Comparison of ENCODE assay signal across 1 cellular context in the genomic region with DNA sequence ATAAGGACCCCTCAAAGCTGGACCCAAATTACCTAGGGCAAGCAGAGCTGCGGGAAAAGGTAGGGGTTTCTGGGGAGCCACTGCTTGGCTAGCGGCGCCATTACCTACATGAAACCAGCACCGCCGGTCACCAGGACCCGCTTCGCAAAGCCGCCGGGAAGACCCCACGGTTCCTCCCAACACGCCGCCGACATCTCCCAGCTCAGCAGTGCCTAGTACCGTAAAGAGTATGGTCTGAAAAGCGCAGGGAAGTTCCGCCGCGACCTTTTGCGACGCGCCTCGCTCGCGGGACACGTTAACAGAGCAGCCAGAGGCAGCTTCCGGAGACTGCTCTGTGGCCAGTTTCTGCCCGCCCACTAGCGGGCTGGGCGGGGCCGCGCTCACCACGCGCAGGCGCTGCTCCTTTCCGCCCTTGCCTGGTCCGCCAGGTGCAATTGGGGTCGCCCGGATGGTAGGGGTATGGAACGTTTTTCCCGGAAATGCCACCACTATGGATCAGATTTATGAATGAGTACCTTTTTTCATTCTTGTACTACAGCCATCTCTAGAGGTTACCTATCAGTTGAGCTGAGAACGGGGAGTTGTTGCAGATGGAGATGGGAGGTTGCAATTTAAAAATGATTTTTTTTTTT.
TF ChIP-seq lines count a peak whose summit lies in the region.

Gene TGDS, minus strand, starts transcription at position 210 of the 632 bp plus-strand sequence. Its CDS starts 16 bp downstream, at position 194.

TF ChIP-seq in HEK293, 187 proteins besides CTCF, POLR2A, EP300 and RAD21 (continued from another document):
- TF ChIP-seq, protein P1, sequence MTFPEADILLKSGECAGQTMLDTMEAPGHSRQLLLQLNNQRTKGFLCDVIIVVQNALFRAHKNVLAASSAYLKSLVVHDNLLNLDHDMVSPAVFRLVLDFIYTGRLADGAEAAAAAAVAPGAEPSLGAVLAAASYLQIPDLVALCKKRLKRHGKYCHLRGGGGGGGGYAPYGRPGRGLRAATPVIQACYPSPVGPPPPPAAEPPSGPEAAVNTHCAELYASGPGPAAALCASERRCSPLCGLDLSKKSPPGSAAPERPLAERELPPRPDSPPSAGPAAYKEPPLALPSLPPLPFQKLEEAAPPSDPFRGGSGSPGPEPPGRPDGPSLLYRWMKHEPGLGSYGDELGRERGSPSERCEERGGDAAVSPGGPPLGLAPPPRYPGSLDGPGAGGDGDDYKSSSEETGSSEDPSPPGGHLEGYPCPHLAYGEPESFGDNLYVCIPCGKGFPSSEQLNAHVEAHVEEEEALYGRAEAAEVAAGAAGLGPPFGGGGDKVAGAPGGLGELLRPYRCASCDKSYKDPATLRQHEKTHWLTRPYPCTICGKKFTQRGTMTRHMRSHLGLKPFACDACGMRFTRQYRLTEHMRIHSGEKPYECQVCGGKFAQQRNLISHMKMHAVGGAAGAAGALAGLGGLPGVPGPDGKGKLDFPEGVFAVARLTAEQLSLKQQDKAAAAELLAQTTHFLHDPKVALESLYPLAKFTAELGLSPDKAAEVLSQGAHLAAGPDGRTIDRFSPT (tag by site-specific recombination; IDR thresholded peaks at IDR 0.05): peak; percentile 50; the same call in 1 of the 2 replicates
- no peak for TF ChIP-seq ZNF169 (tag by site-specific recombination; IDR thresholded peaks at IDR 0.05)
- TF ChIP-seq YY1 (tag by site-specific recombination; IDR thresholded peaks at IDR 0.05): peak; percentile 46; the same call in 1 of the 2 replicates
- peak; percentile 68 for TF ChIP-seq ZBTB8A (tag by site-specific recombination; IDR thresholded peaks at IDR 0.05)
- peak; percentile 89 for TF ChIP-seq ZNF76 (tag by site-specific recombination; IDR thresholded peaks at IDR 0.05; ENCODE audit: borderline replicate concordance, low read depth)
- TF ChIP-seq ZNF692 (tag by site-specific recombination; IDR thresholded peaks at IDR 0.05): no peak
- TF ChIP-seq ZEB2 (tag by site-specific recombination; IDR thresholded peaks at IDR 0.05): peak; percentile 38; the same call in 1 of the 2 replicates
- no peak for TF ChIP-seq ZSCAN16 (tag by site-specific recombination; IDR thresholded peaks at IDR 0.05)
- TF ChIP-seq ZNF274 (IDR thresholded peaks at IDR 0.05; ENCODE audit: low read length): no peak
- TF ChIP-seq ZNF274 (tag by site-specific recombination; IDR thresholded peaks at IDR 0.05; ENCODE audit: borderline replicate concordance): no peak
- peak; percentile 50; the same call in 1 of the 2 replicates for TF ChIP-seq ZNF394 (tag by site-specific recombination; IDR thresholded peaks at IDR 0.05; ENCODE audit: borderline replicate concordance)
- TF ChIP-seq RBAK (tag by site-specific recombination; IDR thresholded peaks at IDR 0.05): no peak
- no peak for TF ChIP-seq ZNF121 (tag by site-specific recombination; IDR thresholded peaks at IDR 0.05)
- 0 out of 2 replicates have a peak, but pooled peaks have one; percentile 62 for TF ChIP-seq ZNF660 (tag by site-specific recombination; IDR thresholded peaks at IDR 0.05)
- no peak for TF ChIP-seq ZFP69B (tag by site-specific recombination; IDR thresholded peaks at IDR 0.05)
- 0 out of 2 replicates have a peak, but pooled peaks have one; percentile 37 for TF ChIP-seq KLF8 (tag by site-specific recombination; IDR thresholded peaks at IDR 0.05)
- no peak for TF ChIP-seq ZNF623 (tag by site-specific recombination; IDR thresholded peaks at IDR 0.05)
- peak; percentile 82 for TF ChIP-seq ZBTB26 (tag by site-specific recombination; optimal IDR thresholded peaks at IDR 0.05)
- peak; percentile 90 for TF ChIP-seq SP2 (tag by site-specific recombination; IDR thresholded peaks at IDR 0.05)
- TF ChIP-seq MZF1 (tag by site-specific recombination; IDR thresholded peaks at IDR 0.05; ENCODE audit: borderline replicate concordance): no peak
- TF ChIP-seq ZNF23 (tag by site-specific recombination; IDR thresholded peaks at IDR 0.05; ENCODE audit: borderline replicate concordance): no peak
- TF ChIP-seq ZBTB7A (tag by site-specific recombination; IDR thresholded peaks at IDR 0.05; ENCODE audit: low read depth): no peak
- TF ChIP-seq, protein P2, sequence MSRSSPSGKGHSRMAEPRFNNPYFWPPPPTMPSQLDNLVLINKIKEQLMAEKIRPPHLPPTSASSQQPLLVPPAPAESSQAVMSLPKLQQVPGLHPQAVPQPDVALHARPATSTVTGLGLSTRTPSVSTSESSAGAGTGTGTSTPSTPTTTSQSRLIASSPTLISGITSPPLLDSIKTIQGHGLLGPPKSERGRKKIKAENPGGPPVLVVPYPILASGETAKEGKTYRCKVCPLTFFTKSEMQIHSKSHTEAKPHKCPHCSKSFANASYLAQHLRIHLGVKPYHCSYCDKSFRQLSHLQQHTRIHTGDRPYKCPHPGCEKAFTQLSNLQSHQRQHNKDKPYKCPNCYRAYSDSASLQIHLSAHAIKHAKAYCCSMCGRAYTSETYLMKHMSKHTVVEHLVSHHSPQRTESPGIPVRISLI (tag by site-specific recombination; IDR thresholded peaks at IDR 0.05): 0 out of 2 replicates have a peak, but pooled peaks have one; percentile 30
- no peak for TF ChIP-seq EGR2 (tag by site-specific recombination; IDR thresholded peaks at IDR 0.05; ENCODE audit: low read depth)
- no peak for TF ChIP-seq ZNF529 (tag by site-specific recombination; IDR thresholded peaks at IDR 0.05; ENCODE audit: insufficient replicate concordance)
- TF ChIP-seq ZNF404 (tag by site-specific recombination; IDR thresholded peaks at IDR 0.05): no peak
- TF ChIP-seq, protein P3, sequence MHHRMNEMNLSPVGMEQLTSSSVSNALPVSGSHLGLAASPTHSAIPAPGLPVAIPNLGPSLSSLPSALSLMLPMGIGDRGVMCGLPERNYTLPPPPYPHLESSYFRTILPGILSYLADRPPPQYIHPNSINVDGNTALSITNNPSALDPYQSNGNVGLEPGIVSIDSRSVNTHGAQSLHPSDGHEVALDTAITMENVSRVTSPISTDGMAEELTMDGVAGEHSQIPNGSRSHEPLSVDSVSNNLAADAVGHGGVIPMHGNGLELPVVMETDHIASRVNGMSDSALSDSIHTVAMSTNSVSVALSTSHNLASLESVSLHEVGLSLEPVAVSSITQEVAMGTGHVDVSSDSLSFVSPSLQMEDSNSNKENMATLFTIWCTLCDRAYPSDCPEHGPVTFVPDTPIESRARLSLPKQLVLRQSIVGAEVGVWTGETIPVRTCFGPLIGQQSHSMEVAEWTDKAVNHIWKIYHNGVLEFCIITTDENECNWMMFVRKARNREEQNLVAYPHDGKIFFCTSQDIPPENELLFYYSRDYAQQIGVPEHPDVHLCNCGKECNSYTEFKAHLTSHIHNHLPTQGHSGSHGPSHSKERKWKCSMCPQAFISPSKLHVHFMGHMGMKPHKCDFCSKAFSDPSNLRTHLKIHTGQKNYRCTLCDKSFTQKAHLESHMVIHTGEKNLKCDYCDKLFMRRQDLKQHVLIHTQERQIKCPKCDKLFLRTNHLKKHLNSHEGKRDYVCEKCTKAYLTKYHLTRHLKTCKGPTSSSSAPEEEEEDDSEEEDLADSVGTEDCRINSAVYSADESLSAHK (tag by site-specific recombination; IDR thresholded peaks at IDR 0.05): peak; percentile 67
- 0 out of 2 replicates have a peak, but pooled peaks have one; percentile 23 for TF ChIP-seq PATZ1 (tag by site-specific recombination; IDR thresholded peaks at IDR 0.05)
